24 cellular contexts compared by ENCODE assay signal in the genomic region with DNA sequence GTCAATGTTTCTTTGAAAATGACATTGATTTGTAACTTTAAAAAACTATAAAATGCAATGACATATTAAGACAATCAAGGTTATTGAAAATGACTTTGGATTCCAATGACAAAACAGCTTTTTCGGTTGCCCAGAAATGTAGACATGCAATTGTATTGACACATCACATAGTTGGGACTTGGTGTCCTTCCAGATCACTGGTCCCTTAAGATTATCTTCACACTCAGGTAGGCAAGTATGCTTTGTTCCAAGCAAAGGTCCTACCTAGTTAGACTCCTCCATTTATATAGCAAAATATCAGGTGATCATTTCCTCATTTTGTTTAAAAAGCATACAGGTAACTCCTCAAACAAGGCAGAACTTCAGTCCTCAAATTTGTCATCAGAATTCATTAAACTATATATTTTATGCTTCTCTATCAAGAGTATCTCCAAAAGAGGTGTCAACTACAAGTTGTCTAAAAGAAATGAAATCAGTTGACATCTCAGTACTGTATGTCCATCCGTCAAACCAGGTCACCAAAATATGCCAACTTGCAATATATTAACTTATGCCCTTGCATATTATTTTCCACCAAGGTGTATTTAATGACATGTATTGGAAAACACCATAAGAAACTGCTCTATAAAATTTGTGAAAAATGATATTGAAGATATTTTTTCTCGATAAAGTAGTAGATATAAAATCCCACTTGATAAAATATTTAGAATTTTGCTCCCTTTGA.
"Had no signal": no experiment of that assay in that cellular context is flagged by ENCODE, and none has a peak within 500 bp of the region (broad histone marks: within the 10 kb centered on the region; RNA-seq: fewer than 3 reads in every experiment).

No MANE protein-coding gene starts in this region.

- H3K27ac ChIP-seq: SJCRH30, VCaP had no signal

- H3K4me3 Mint-ChIP-seq: activated CD4-positive, alpha-beta memory T cell treated with anti-CD3 and anti-CD28 coated beads, Interleukin-2, amount 10 ng/mL, durations not matched to agents 7 days and 5 days; activated CD4-positive, alpha-beta T cell treated with anti-CD3 and anti-CD28 coated beads for 36 hours; activated naive CD4-positive, alpha-beta T cell treated with anti-CD3 and anti-CD28 coated beads, Interleukin-2, amount 10 ng/mL, durations not matched to agents 7 days and 5 days; activated naive CD8-positive, alpha-beta T cell treated with anti-CD3 and anti-CD28 coated beads for 36 hours had no signal

- DNase-seq: activated CD4-positive, alpha-beta memory T cell treated with anti-CD3 and anti-CD28 coated beads, Interleukin-2, amount 10 ng/mL, durations not matched to agents 7 days and 5 days; activated CD4-positive, alpha-beta T cell treated with anti-CD3 and anti-CD28 coated beads for 36 hours; activated CD4-positive, alpha-beta T cell treated with anti-CD3 and anti-CD28 coated beads, Interleukin-2, amount 50 U/mL, for 1 hour; activated CD4-positive, CD25-positive, alpha-beta regulatory T cell; activated gamma-delta T cell treated with Interleukin-2 at 50 U/mL for 16 hours; activated naive CD4-positive, alpha-beta T cell treated with anti-CD3 and anti-CD28 coated beads, Interleukin-2, amount 10 ng/mL, durations not matched to agents 7 days and 5 days; activated naive CD8-positive, alpha-beta T cell treated with anti-CD3 and anti-CD28 coated beads for 36 hours; activated T-cell treated with anti-CD3 and anti-CD28 coated beads for 4 hours; activated T-cell treated with anti-CD3 and anti-CD28 coated beads, Interleukin-2, amount 50 U/mL, for 48 hours; caudate nucleus; NCI-H1092; NCI-H1930; NCI-H226; NCI-H526; NCI-H82; OCI-M1; Right ventricle myocardium superior; RPMI8226; SJCRH30; SK-N-SH; T-helper 1 cell had no signal

- H3K4me3 ChIP-seq: SJCRH30 had no signal

- H3K4me1 Mint-ChIP-seq: activated CD4-positive, alpha-beta memory T cell treated with anti-CD3 and anti-CD28 coated beads, Interleukin-2, amount 10 ng/mL, durations not matched to agents 7 days and 5 days; activated CD4-positive, alpha-beta T cell treated with anti-CD3 and anti-CD28 coated beads for 36 hours; activated naive CD4-positive, alpha-beta T cell treated with anti-CD3 and anti-CD28 coated beads, Interleukin-2, amount 10 ng/mL, durations not matched to agents 7 days and 5 days; activated naive CD8-positive, alpha-beta T cell treated with anti-CD3 and anti-CD28 coated beads for 36 hours had no signal

- H3K9me3 ChIP-seq: SJCRH30, SK-N-SH had no signal

- H3K4me1 ChIP-seq: SJCRH30 had no signal

- H3K27me3 ChIP-seq: SJCRH30 had no signal

- H3K9me3 Mint-ChIP-seq: activated CD4-positive, alpha-beta memory T cell treated with anti-CD3 and anti-CD28 coated beads, Interleukin-2, amount 10 ng/mL, durations not matched to agents 7 days and 5 days; activated naive CD4-positive, alpha-beta T cell treated with anti-CD3 and anti-CD28 coated beads, Interleukin-2, amount 10 ng/mL, durations not matched to agents 7 days and 5 days; activated naive CD8-positive, alpha-beta T cell treated with anti-CD3 and anti-CD28 coated beads for 36 hours; activated T-helper 2 cell treated with anti-CD3 and anti-CD28 coated beads, Interferon-gamma antibody, Interleukin-2, Interleukin-4, amounts not matched to agents 10 μg/mL and 5 μg/mL and 100 μg/mL, durations not matched to agents 14 hours and 24 hours and 36 hours had no signal

- ATAC-seq: activated CD4-positive, alpha-beta T cell treated with anti-CD3 and anti-CD28 coated beads for 36 hours; Panc1 had no signal

- H3K36me3 Mint-ChIP-seq: activated naive CD4-positive, alpha-beta T cell treated with anti-CD3 and anti-CD28 coated beads, Interleukin-2, amount 10 ng/mL, durations not matched to agents 7 days and 5 days; activated naive CD8-positive, alpha-beta T cell treated with anti-CD3 and anti-CD28 coated beads for 36 hours had no signal

- H3K4me2 ChIP-seq: SK-N-SH had no signal

- H3K27ac Mint-ChIP-seq: activated CD4-positive, alpha-beta memory T cell treated with anti-CD3 and anti-CD28 coated beads, Interleukin-2, amount 10 ng/mL, durations not matched to agents 7 days and 5 days; activated CD4-positive, alpha-beta T cell treated with anti-CD3 and anti-CD28 coated beads for 36 hours; activated naive CD4-positive, alpha-beta T cell treated with anti-CD3 and anti-CD28 coated beads, Interleukin-2, amount 10 ng/mL, durations not matched to agents 7 days and 5 days; activated naive CD8-positive, alpha-beta T cell treated with anti-CD3 and anti-CD28 coated beads for 36 hours; activated T-helper 2 cell treated with anti-CD3 and anti-CD28 coated beads, Interferon-gamma antibody, Interleukin-2, Interleukin-4, amounts not matched to agents 10 μg/mL and 5 μg/mL and 100 μg/mL, durations not matched to agents 14 hours and 24 hours and 36 hours had no signal
